In the genomic region with DNA sequence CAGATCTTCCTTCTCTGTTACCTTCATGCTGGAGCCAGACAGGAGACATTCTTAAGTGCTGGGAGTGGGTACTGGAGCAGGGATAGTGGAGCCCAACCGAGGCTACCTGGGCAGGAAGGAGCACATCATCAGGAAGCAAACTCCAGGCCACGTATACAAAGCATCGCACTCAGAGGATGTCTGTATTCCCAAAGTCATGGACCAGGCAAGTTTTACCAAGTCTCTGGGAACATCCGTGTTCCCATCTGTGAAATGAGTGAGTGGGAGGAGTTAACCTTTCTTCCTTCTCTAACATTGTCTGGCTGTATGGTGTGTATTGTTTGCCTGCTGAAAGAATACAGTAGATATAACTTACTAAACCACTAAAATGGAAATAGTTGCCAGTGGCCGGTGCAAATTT, we compare ENCODE assay signal across 14 cellular contexts.
"Had no signal": no experiment of that assay in that cellular context is flagged by ENCODE, and none has a peak within 500 bp of the region (broad histone marks: within the 10 kb centered on the region; RNA-seq: fewer than 3 reads in every experiment).

No MANE protein-coding gene starts in this region.

- ATAC-seq: lower lobe of right lung; naive thymus-derived CD4-positive, alpha-beta T cell had no signal

- H2AFZ ChIP-seq: parathyroid adenoma had no signal

- H3K4me3 ChIP-seq: adrenal gland, lower lobe of right lung, skin epidermis, tibial nerve had no signal

- H3K9me3 Mint-ChIP-seq: central memory CD8-positive, alpha-beta T cell; T-helper 2 cell treated with Interferon-gamma antibody and Interleukin-4, amounts not matched to agents 5 μg/mL and 100 μg/mL, for 36 hours had no signal

- H3K9me3 ChIP-seq: adrenal gland, lower lobe of right lung, tibial nerve had no signal

- H3K36me3 ChIP-seq: adrenal gland, lower lobe of right lung, tibial nerve had no signal

- H3K79me2 ChIP-seq: parathyroid adenoma had no signal

- H3K27ac Mint-ChIP-seq: T-helper 2 cell treated with Interferon-gamma antibody and Interleukin-4, amounts not matched to agents 5 μg/mL and 100 μg/mL, for 36 hours had no signal

- H3K4me1 ChIP-seq: adrenal gland, lower lobe of right lung, parathyroid adenoma, tibial nerve had no signal

- H3K4me3 Mint-ChIP-seq: central memory CD8-positive, alpha-beta T cell; naive thymus-derived CD4-positive, alpha-beta T cell; T-helper 2 cell treated with Interferon-gamma antibody and Interleukin-4, amounts not matched to agents 5 μg/mL and 100 μg/mL, for 36 hours had no signal

- DNase-seq: activated CD4-positive, CD25-positive, alpha-beta regulatory T cell treated with anti-CD3 and anti-CD28 coated beads, Interleukin-2, amount 50 U/mL, for 72 hours; activated effector memory CD4-positive, alpha-beta T cell treated with anti-CD3 and anti-CD28 coated beads, Interleukin-2, amount 50 U/mL, for 16 hours; adrenal gland; cortex of kidney; effector CD8-positive, alpha-beta T cell; hypothalamus; lower lobe of right lung; naive thymus-derived CD4-positive, alpha-beta T cell; SHP77 treated with DMSO at 0.1 percent for 48 hours had no signal

- H3K27me3 ChIP-seq: tibial nerve had no signal

- H3K9ac ChIP-seq: parathyroid adenoma had no signal

- H3K4me1 Mint-ChIP-seq: central memory CD8-positive, alpha-beta T cell had no signal

- H3K27ac ChIP-seq: adrenal gland, lower lobe of right lung, parathyroid adenoma, tibial nerve had no signal
